Comparison of ENCODE assay signal across 10 cellular contexts in genomic region chr19:49921871-49922755, GRCh38. TPM values are rescaled to one million over a fixed set of nuclear protein-coding genes. Genes with fewer than 3 reads are reported as not detected.
A peak's percentile ranks its signal among the peaks of the same experiment; 100 is the strongest.
DNase-seq lines count a peak whose midpoint lies in the region; ATAC-seq, FAIRE-seq and TF ChIP-seq lines count a peak whose summit lies in the region.
"Had no signal": no experiment of that assay in that cellular context is flagged by ENCODE, and none has a peak within 500 bp of the region (broad histone marks: within the 10 kb centered on the region; RNA-seq: fewer than 3 reads in every experiment).

No MANE protein-coding gene starts in this region.

- H3K27ac ChIP-seq in BLaER1 (peak overlapping the region; percentile 87), astrocyte (ENCODE audit: low read depth, low read length) (peak overlapping the region; percentile 32), mesenchymal stem cell (ENCODE audit: low read length, poor library complexity, severe bottlenecking) (no peak overlapping the region)
- no peak overlapping the region for H3K27ac ChIP-seq in effector memory CD4-positive, alpha-beta T cell (ENCODE audit: insufficient read depth, low read length, poor library complexity, severe bottlenecking)

- H2BK12ac ChIP-seq in mesenchymal stem cell (ENCODE audit: low read length in 2 of 2): no peak overlapping the region

- H3K36me3 Mint-ChIP-seq in astrocyte (ENCODE audit: low read depth, unreplicated experiment): peaks cover 7% of the 10 kb centered on the region

- peak overlapping the region in 1 of 2 experiments; percentile 48 for H3K18ac ChIP-seq in mesenchymal stem cell (ENCODE audit: low read depth in 1 of 2, low read length in 2 of 2)

- FAIRE-seq in astrocyte (lab: Jason Lieb, UNC): no peak

- H3K9me3 Mint-ChIP-seq in astrocyte (ENCODE audit: unreplicated experiment): no peaks in the 10 kb centered on the region

- no peak overlapping the region for H2AK5ac ChIP-seq in mesenchymal stem cell (ENCODE audit: low read length, severe bottlenecking)

- H3K27me3 Mint-ChIP-seq in astrocyte (ENCODE audit: low read depth, unreplicated experiment): no peaks in the 10 kb centered on the region

- DNase-seq in HT1080 (ENCODE audit: low read depth): peak; percentile 51
- peak; percentile 47 for DNase-seq in astrocyte (ENCODE audit: low read depth)
- peak; percentile 86 for DNase-seq in mesenchymal stem cell
- DNase-seq in NCI-H1436 treated with DMSO at 0.1 percent for 48 hours (lab: John Stamatoyannopoulos, UW): no peak
- no peak for DNase-seq in effector memory CD4-positive, alpha-beta T cell
- DNase-seq: erythroblast, NCI-H774 had no signal

- H4K8ac ChIP-seq in mesenchymal stem cell (ENCODE audit: low read length): peak overlapping the region; percentile 29

- H3K9me3 ChIP-seq in BLaER1 (no peaks in the 10 kb centered on the region), astrocyte (ENCODE audit: insufficient read depth, low read depth, low read length) (no peaks in the 10 kb centered on the region), mesenchymal stem cell (ENCODE audit: control insufficient read depth, low read length) (no peaks in the 10 kb centered on the region)
- H3K9me3 ChIP-seq in effector memory CD4-positive, alpha-beta T cell (ENCODE audit: control insufficient read depth, low read length): no peaks in the 10 kb centered on the region

- peaks cover 92% of the 10 kb centered on the region for H3K4me1 ChIP-seq in BLaER1
- H3K4me1 ChIP-seq in astrocyte (ENCODE audit: insufficient read depth, low read length): peaks cover 13% of the 10 kb centered on the region
- peaks cover 23% of the 10 kb centered on the region for H3K4me1 ChIP-seq in mesenchymal stem cell (ENCODE audit: control insufficient read depth, insufficient read depth, low read depth, low read length)
- H3K4me1 ChIP-seq in effector memory CD4-positive, alpha-beta T cell (ENCODE audit: control insufficient read depth, insufficient read depth, low read length, poor library complexity, severe bottlenecking): peaks cover 7% of the 10 kb centered on the region

- H3K9ac ChIP-seq in BLaER1 (peak overlapping the region; percentile 64), astrocyte (ENCODE audit: low read length) (peak overlapping the region; percentile 44), mesenchymal stem cell (ENCODE audit: low read length) (peak overlapping the region; percentile 50)

- 78% methylated on average over 18 of the region's 19 CpGs for WGBS in mesenchymal stem cell

- H2AFZ ChIP-seq in astrocyte (ENCODE audit: low read depth, low read length): no peak overlapping the region
- H2AFZ ChIP-seq in mesenchymal stem cell (ENCODE audit: low read depth, low read length): no peak overlapping the region

- peaks cover 99% of the 10 kb centered on the region for H4K20me1 ChIP-seq in BLaER1
- peaks cover 88% of the 10 kb centered on the region for H4K20me1 ChIP-seq in astrocyte (ENCODE audit: insufficient read depth, low read length)

- peak overlapping the region in 1 of 2 experiments; percentile 40 for H3K4ac ChIP-seq in mesenchymal stem cell (ENCODE audit: low read depth in 1 of 2, low read length in 2 of 2)

- H3K4me3 ChIP-seq in BLaER1: no peak overlapping the region
- no peak overlapping the region for H3K4me3 ChIP-seq in astrocyte (ENCODE audit: insufficient read depth, low read depth, low read length)
- no peak overlapping the region for H3K4me3 ChIP-seq in mesenchymal stem cell (ENCODE audit: insufficient read depth in 1 of 2, low read depth in 1 of 2, low read length in 2 of 2)
- no peak overlapping the region for H3K4me3 ChIP-seq in effector memory CD4-positive, alpha-beta T cell (ENCODE audit: insufficient read depth, low read depth, low read length, poor library complexity, severe bottlenecking)

- no peak overlapping the region for H3K14ac ChIP-seq in mesenchymal stem cell (ENCODE audit: low read length in 2 of 2)

- H3K79me2 ChIP-seq in astrocyte (ENCODE audit: insufficient read depth, low read length): peaks cover 97% of the 10 kb centered on the region

- H2BK120ac ChIP-seq in mesenchymal stem cell (ENCODE audit: low read depth, low read length): no peak overlapping the region

- H2BK15ac ChIP-seq in mesenchymal stem cell (ENCODE audit: low read depth, poor library complexity, severe bottlenecking): no peak overlapping the region

- no peaks in the 10 kb centered on the region for H3K27me3 ChIP-seq in BLaER1
- H3K27me3 ChIP-seq in astrocyte (ENCODE audit: insufficient read depth, low read length): no peaks in the 10 kb centered on the region
- no peaks in the 10 kb centered on the region for H3K27me3 ChIP-seq in mesenchymal stem cell (ENCODE audit: control insufficient read depth in 1 of 2, insufficient read depth in 1 of 2, low read length in 2 of 2)
- no peaks in the 10 kb centered on the region for H3K27me3 ChIP-seq in effector memory CD4-positive, alpha-beta T cell (replicated peaks; ENCODE audit: control insufficient read depth, insufficient read depth, low read length, poor library complexity, severe bottlenecking)

- H3K36me3 ChIP-seq in BLaER1: peaks cover 95% of the 10 kb centered on the region
- H3K36me3 ChIP-seq in astrocyte (ENCODE audit: insufficient read depth, low read length): peaks cover 8% of the 10 kb centered on the region
- peaks cover 62 to 64% of the 10 kb centered on the region in 2 experiments for H3K36me3 ChIP-seq in mesenchymal stem cell (ENCODE audit: control insufficient read depth in 1 of 2, insufficient read depth in 2 of 2, low read depth in 1 of 2, low read length in 2 of 2)
- peaks cover 49% of the 10 kb centered on the region for H3K36me3 ChIP-seq in effector memory CD4-positive, alpha-beta T cell (ENCODE audit: control insufficient read depth, insufficient read depth, low read length)

- H3K27ac Mint-ChIP-seq in astrocyte (ENCODE audit: unreplicated experiment): peak overlapping the region; percentile 80

- H4K91ac ChIP-seq in mesenchymal stem cell (ENCODE audit: low read length): no peak overlapping the region

- H3K79me1 ChIP-seq in mesenchymal stem cell (replicated peaks; ENCODE audit: low read length, poor library complexity, severe bottlenecking): peaks cover 19% of the 10 kb centered on the region

- TF ChIP-seq CTCF in astrocyte (IDR thresholded peaks at IDR 0.05; ENCODE audit: insufficient read depth, low read depth, low read length): no peak

- H3K4me2 ChIP-seq in BLaER1 (peak overlapping the region; percentile 98), astrocyte (ENCODE audit: low read length) (peak overlapping the region; percentile 63), mesenchymal stem cell (ENCODE audit: low read length, poor library complexity, severe bottlenecking) (no peak overlapping the region)

- peaks cover 14% of the 10 kb centered on the region for H3K4me1 Mint-ChIP-seq in astrocyte (ENCODE audit: low read depth, unreplicated experiment)

- ATAC-seq in HG03460 (IDR thresholded peaks at IDR 0.05; ENCODE audit: unreplicated experiment): no peak
- no peak for ATAC-seq in GM21390 (IDR thresholded peaks at IDR 0.05; ENCODE audit: unreplicated experiment)

- no peak overlapping the region for H2BK5ac ChIP-seq in mesenchymal stem cell (ENCODE audit: low read depth, low read length, poor library complexity, severe bottlenecking)

- H3K23ac ChIP-seq in mesenchymal stem cell (ENCODE audit: low read length in 2 of 2): peak overlapping the region in 1 of 2 experiments; percentile 30

- H3K4me3 Mint-ChIP-seq in astrocyte (ENCODE audit: unreplicated experiment): peak overlapping the region; percentile 35

RNA-seq across cellular contexts. Expression of gene ATF5, which starts 6.9 kb away (rescaled TPM):
- total RNA-seq in HT1080 (2014; rRNA removed; shearing (Covaris generic)): 13.6 and 17.4 TPM in 2 replicates
- 11.9 and 13.2 TPM in 2 replicates for polyA plus RNA-seq in HT1080 (2015; cell fraction: cytosol; rRNA removed)
- polyA plus RNA-seq in HT1080 (2015; cell fraction: nucleus; rRNA removed): 9.2 and 10.3 TPM in 2 replicates
- 30.8 and 35.5 TPM in 2 replicates for total RNA-seq in astrocyte
- 28.3 TPM for polyA plus RNA-seq in mesenchymal stem cell (2013, experiment 1 of 2)
- 27.4 TPM for polyA plus RNA-seq in mesenchymal stem cell (2013, experiment 2 of 2)

RNA-seq across cellular contexts. Expression of gene NUP62, which starts 7.2 kb away (rescaled TPM):
- 72.9 and 91.9 TPM in 2 replicates for total RNA-seq in HT1080 (2014; rRNA removed; shearing (Covaris generic))
- polyA plus RNA-seq in HT1080 (2015; cell fraction: cytosol; rRNA removed): 47.2 and 53.1 TPM in 2 replicates
- polyA plus RNA-seq in HT1080 (2015; cell fraction: nucleus; rRNA removed): 60.0 and 68.1 TPM in 2 replicates
- total RNA-seq in astrocyte: 42.7 and 49.5 TPM in 2 replicates
- polyA plus RNA-seq in mesenchymal stem cell (2013, experiment 1 of 2): 33.4 TPM
- polyA plus RNA-seq in mesenchymal stem cell (2013, experiment 2 of 2): 30.8 TPM

RNA-seq across cellular contexts. Expression of gene IL4I1, which starts 25.4 kb away (rescaled TPM):
- 0.13 and 0.24 TPM in 2 replicates for total RNA-seq in HT1080 (2014; rRNA removed; shearing (Covaris generic))
- 0.03 and 0.25 TPM in 2 replicates for polyA plus RNA-seq in HT1080 (2015; cell fraction: cytosol; rRNA removed)
- polyA plus RNA-seq in HT1080 (2015; cell fraction: nucleus; rRNA removed): 0.57 and 2.2 TPM in 2 replicates
- total RNA-seq in astrocyte: 0.27 and 0.50 TPM in 2 replicates
- 0.36 TPM for polyA plus RNA-seq in mesenchymal stem cell (2013, experiment 1 of 2)
- polyA plus RNA-seq in mesenchymal stem cell (2013, experiment 2 of 2): 0.30 TPM

RNA-seq across cellular contexts. Expression of gene SIGLEC11, which starts 38.9 kb away (rescaled TPM):
- total RNA-seq in HT1080 (2014; rRNA removed; shearing (Covaris generic)): not detected in 2 replicates
- not detected in 2 replicates for polyA plus RNA-seq in HT1080 (2015; cell fraction: cytosol; rRNA removed)
- polyA plus RNA-seq in HT1080 (2015; cell fraction: nucleus; rRNA removed): not detected in 2 replicates
- not detected in 2 replicates for total RNA-seq in astrocyte
- not detected for polyA plus RNA-seq in mesenchymal stem cell (2013, experiment 1 of 2)
- not detected for polyA plus RNA-seq in mesenchymal stem cell (2013, experiment 2 of 2)

RNA-seq across cellular contexts. Expression of gene TBC1D17, which starts 44.6 kb away (rescaled TPM):
- 5.5 and 9.8 TPM in 2 replicates for total RNA-seq in HT1080 (2014; rRNA removed; shearing (Covaris generic))
- polyA plus RNA-seq in HT1080 (2015; cell fraction: cytosol; rRNA removed): 24.2 and 25.3 TPM in 2 replicates
- 28.0 and 39.4 TPM in 2 replicates for polyA plus RNA-seq in HT1080 (2015; cell fraction: nucleus; rRNA removed)
- total RNA-seq in astrocyte: 29.1 and 32.2 TPM in 2 replicates
- 51.0 TPM for polyA plus RNA-seq in mesenchymal stem cell (2013, experiment 1 of 2)
- polyA plus RNA-seq in mesenchymal stem cell (2013, experiment 2 of 2): 50.4 TPM

Comparison
In these comparisons a context has a peak if more than half of its experiments do, and no peak if none do; other contexts are left out.
1. H3K27ac ChIP-seq: peak in BLaER1 (single experiment) and astrocyte (single experiment); none in mesenchymal stem cell (single experiment) and effector memory CD4-positive, alpha-beta T cell (single experiment).
2. DNase-seq: peak in HT1080 (single experiment), astrocyte (single experiment) and mesenchymal stem cell (single experiment); none in NCI-H1436 treated with DMSO at 0.1 percent for 48 hours (single experiment) and effector memory CD4-positive, alpha-beta T cell (0 of 3).
3. Peak in every context shown above with its lines, with median percentiles within 50 percentile points of each other: H3K9ac ChIP-seq.